In genomic region chr12:111598637-111599458, GRCh38 we compare ENCODE assay signal across 8 cellular contexts. TPM values are rescaled to one million over a fixed set of nuclear protein-coding genes. Genes with fewer than 3 reads are reported as not detected.
DNase-seq lines count a peak whose midpoint lies in the region; FAIRE-seq and TF ChIP-seq lines count a peak whose summit lies in the region.

Gene ATXN2 (minus strand): TSS chr12:111599315. CDS start chr12:111599034, 281 bp downstream.

- peak; percentile 47; the same call in 1 of the 2 replicates for TF ChIP-seq POLR2A in H54 (IDR thresholded peaks at IDR 0.05; ENCODE audit: low read depth, low read length)
- TF ChIP-seq POLR2A in breast epithelium (IDR thresholded peaks at IDR 0.05) = no peak

- intact Hi-C loops in breast epithelium (cut with DNase I; ENCODE audit: low total_unique reads) = no loop called here

- no peak for TF ChIP-seq CTCF in breast epithelium (IDR thresholded peaks at IDR 0.05)

- H3K4me3 ChIP-seq in breast epithelium (peak within 1 kb of the TSS; percentile 86 to 96 (median 96)), small intestine (ENCODE audit: low read depth in 1 of 2, low read length in 2 of 2) (peak within 1 kb of the TSS; percentile 97 to 99)

- FAIRE-seq in H54 (lab: Jason Lieb, UNC) (no peak), small intestine (lab: Jason Lieb, UNC) (no peak)

- H3K36me3 ChIP-seq in breast epithelium (no peaks in the 10 kb centered on the region), small intestine (ENCODE audit: control insufficient read depth in 2 of 2, insufficient read depth in 2 of 2, low read length in 2 of 2) (no peaks in the 10 kb centered on the region)

- no peaks in the 10 kb centered on the region for H3K9me3 ChIP-seq in breast epithelium
- no peaks in the 10 kb centered on the region for H3K9me3 ChIP-seq in small intestine (ENCODE audit: control insufficient read depth, low read depth)

- DNase-seq in GF-D8 (lab: John Stamatoyannopoulos, UW) = peak; percentile 51
- DNase-seq in H54 (ENCODE audit: insufficient read length, low spot score) = peak; percentile 58
- DNase-seq in M059J (ENCODE audit: low read depth) = peak; percentile 49
- DNase-seq in T-helper 9 cell = peak; percentile 69
- DNase-seq in breast epithelium (ENCODE audit: low spot score in 2 of 2) = peak; percentile 27 to 57
- DNase-seq in iPS-NIHi7 (ENCODE audit: extremely low spot score) = peak; percentile 86
- peak; percentile 58 for DNase-seq in small intestine
- DNase-seq in kidney tubule cell (ENCODE audit: low spot score) = no peak

- peaks cover 0 to 10% of the 10 kb centered on the region in 2 donors for H3K4me1 ChIP-seq in breast epithelium
- peaks cover 0 to 2% of the 10 kb centered on the region in 2 donors for H3K4me1 ChIP-seq in small intestine (ENCODE audit: control insufficient read depth in 2 of 2, insufficient read depth in 1 of 2, low read depth in 1 of 2, low read length in 1 of 2)

- H3K27ac ChIP-seq in breast epithelium = peak within 1 kb of the TSS; percentile 94 to 99
- peak within 1 kb of the TSS; percentile 97 to 98 for H3K27ac ChIP-seq in small intestine (ENCODE audit: low read depth in 1 of 2, low read length in 1 of 2)

- H3K27me3 ChIP-seq in breast epithelium = no peaks in the 10 kb centered on the region
- H3K27me3 ChIP-seq in small intestine (ENCODE audit: control insufficient read depth in 2 of 2, insufficient read depth in 2 of 2, low read length in 2 of 2) = no peaks in the 10 kb centered on the region

- 0 to 1% (median 0%) methylated on average over 27 to 120 of the region's 120 CpGs for WGBS in small intestine, 3 donors

RNA-seq across cellular contexts. Expression of gene ATXN2, which starts in this region (rescaled TPM):
- total RNA-seq in M059J (2014; rRNA removed; shearing (Covaris generic)) = 19.2 and 20.7 TPM in 2 replicates
- 10 to 100 TPM; 36.6 to 66.2 (median 64.0) TPM for total RNA-seq in breast epithelium
- 10 to 100 TPM in 2 of 3 donors, 1 to 10 TPM in 1; 8.6 to 15.3 (median 14.1) TPM for polyA plus RNA-seq in small intestine
